In genomic region chr14:20472566-20473206, GRCh38 we compare ENCODE assay signal across 16 cellular contexts. TPM values are rescaled to one million over a fixed set of nuclear protein-coding genes. Genes with fewer than 3 reads are reported as not detected.
A peak's percentile ranks its signal among the peaks of the same experiment; 100 is the strongest.
DNase-seq lines count a peak whose midpoint lies in the region; ATAC-seq, FAIRE-seq and TF ChIP-seq lines count a peak whose summit lies in the region.
"Had no signal": no experiment of that assay in that cellular context is flagged by ENCODE, and none has a peak within 500 bp of the region (broad histone marks: within the 10 kb centered on the region; RNA-seq: fewer than 3 reads in every experiment).

No MANE protein-coding gene starts in this region.

- H3K4me1 ChIP-seq in K562 (replicated peaks in 1 of 2; ENCODE audit: control insufficient read depth in 2 of 2, insufficient read depth in 2 of 2, low read length in 2 of 2), result peaks cover 18 to 31% of the 10 kb centered on the region in 2 experiments
- H3K4me1 ChIP-seq in small intestine (ENCODE audit: control insufficient read depth in 2 of 2, insufficient read depth in 1 of 2, low read depth in 1 of 2, low read length in 1 of 2), result peaks cover 7 to 16% of the 10 kb centered on the region in 2 donors
- H3K4me1 ChIP-seq: foreskin keratinocyte had no signal

- H3K27ac ChIP-seq in K562 (ENCODE audit: extremely low read depth, low read depth, low read length) (no peak overlapping the region), small intestine (ENCODE audit: low read depth in 1 of 2, low read length in 1 of 2) (peak overlapping the region in 1 of 2 donors; percentile 47)
- H3K27ac ChIP-seq: foreskin keratinocyte, upper lobe of right lung had no signal

- 0 out of 2 replicates have a peak overlapping the region, but pooled peaks have one; percentile 57 for H3K4me2 ChIP-seq in K562 (ENCODE audit: insufficient read depth, low read length)

- H3K4me3 Mint-ChIP-seq in activated T-cell treated with anti-CD3 and anti-CD28 coated beads, Interleukin-2, amount 50 U/mL, for 4 hours, result peak overlapping the region; percentile 94

- FAIRE-seq in K562 (lab: Jason Lieb, UNC) (no peak), small intestine (lab: Jason Lieb, UNC) (no peak)

- no TSS peak for BruUV-seq in K562 (replicated peaks; lab: Mats Ljungman, UMichigan)

- CTCF ChIA-PET in K562 (lab: Yijun Ruan, JAX; ENCODE audit: low intra/inter-chr PET ratio), result no interaction called here

- peaks cover 60% of the 10 kb centered on the region for H3K36me3 Mint-ChIP-seq in activated T-cell treated with anti-CD3 and anti-CD28 coated beads, Interleukin-2, amount 50 U/mL, for 4 hours (ENCODE audit: insufficient read depth)

- peaks cover 74% of the 10 kb centered on the region for H3K4me1 Mint-ChIP-seq in activated T-cell treated with anti-CD3 and anti-CD28 coated beads, Interleukin-2, amount 50 U/mL, for 4 hours (ENCODE audit: low read depth)

- no peak overlapping the region for H3K4me3 ChIP-seq in K562
- peak overlapping the region in 1 of 2 donors; percentile 88 for H3K4me3 ChIP-seq in small intestine (ENCODE audit: low read depth in 1 of 2, low read length in 2 of 2)
- H3K4me3 ChIP-seq: upper lobe of right lung had no signal

- no peak for TF ChIP-seq POLR2A in K562 (conservative IDR thresholded peaks at IDR 0.05)

- H3K9ac ChIP-seq in K562 (ENCODE audit: insufficient read depth in 1 of 2, low read depth in 2 of 2, low read length in 2 of 2), result no peak overlapping the region

- POLR2A ChIA-PET in K562 (lab: Yijun Ruan, JAX), result interaction anchor here (0.8 to 5.0 kb wide), 6 partner anchors 9 to 18 kb away, joined by 3 to 36 read pairs (median 4); partner anchors contain the start of genes APEX1, OSGEP and PIP4P1

- intact Hi-C loops in K562 (cut with micrococcal nuclease), result no loop called here

- no peak for TF ChIP-seq CTCF in K562 (IDR thresholded peaks at IDR 0.05 in 2 of 3, conservative IDR thresholded peaks at IDR 0.05 in 1 of 3; ENCODE audit: insufficient read depth in 2 of 3, low read depth in 1 of 3, low read length in 3 of 3)

- H3K27me3 Mint-ChIP-seq in activated T-cell treated with anti-CD3 and anti-CD28 coated beads, Interleukin-2, amount 50 U/mL, for 4 hours (ENCODE audit: low read depth), result no peaks in the 10 kb centered on the region

- no peak overlapping the region for H2AFZ ChIP-seq in K562 (ENCODE audit: low read depth, low read length)

- H3K36me3 ChIP-seq in K562 (ENCODE audit: control insufficient read depth, insufficient read depth, low read length), result peaks cover 67% of the 10 kb centered on the region
- peaks cover 16 to 27% of the 10 kb centered on the region in 2 donors for H3K36me3 ChIP-seq in small intestine (ENCODE audit: control insufficient read depth in 2 of 2, insufficient read depth in 2 of 2, low read length in 2 of 2)

- peaks cover 46% of the 10 kb centered on the region for H3K79me2 ChIP-seq in K562 (ENCODE audit: control insufficient read depth, insufficient read depth, low read length)

- ATAC-seq in activated T-cell treated with anti-CD3 and anti-CD28 coated beads, Interleukin-2, amount 50 U/mL, for 4 hours, result no peak
- ATAC-seq in K562, result no peak
- ATAC-seq: foreskin keratinocyte, upper lobe of right lung had no signal

- no peak for TF ChIP-seq EP300 in K562 (IDR thresholded peaks at IDR 0.05; ENCODE audit: low read length)

- no peaks in the 10 kb centered on the region for H3K9me1 ChIP-seq in K562 (ENCODE audit: control insufficient read depth, insufficient read depth, low read length)

- WGBS in K562 (ENCODE audit: insufficient coverage, low coverage, missing lambda C conversion rate), result 63% methylated on average over 2 of the region's 2 CpGs
- WGBS in small intestine, 3 donors, result 27 to 72% (median 47%) methylated on average over 2 of the region's 2 CpGs

- no peak for TF ChIP-seq RAD21 in K562 (CRISPR knock-in tag; conservative IDR thresholded peaks at IDR 0.05 in 1 of 2, IDR thresholded peaks at IDR 0.05 in 1 of 2)

- H4K20me1 ChIP-seq in K562 (replicated peaks; ENCODE audit: control insufficient read depth, insufficient read depth, low read length), result peaks cover 8% of the 10 kb centered on the region; the same call in 1 of the 2 replicates

- H3K9me3 Mint-ChIP-seq in activated T-cell treated with anti-CD3 and anti-CD28 coated beads, Interleukin-2, amount 50 U/mL, for 4 hours, result no peaks in the 10 kb centered on the region
- H3K9me3 Mint-ChIP-seq: nephron progenitor cell had no signal

- H3K27me3 ChIP-seq in K562 (ENCODE audit: control insufficient read depth in 2 of 2, insufficient read depth in 2 of 2, low read length in 2 of 2) (no peaks in the 10 kb centered on the region), small intestine (ENCODE audit: control insufficient read depth in 2 of 2, insufficient read depth in 2 of 2, low read length in 2 of 2) (no peaks in the 10 kb centered on the region)
- H3K27me3 ChIP-seq: foreskin keratinocyte, upper lobe of right lung had no signal

- H3K9me3 ChIP-seq in K562 (replicated peaks; ENCODE audit: control insufficient read depth, insufficient read depth, low read depth, low read length), result no peaks in the 10 kb centered on the region
- no peaks in the 10 kb centered on the region for H3K9me3 ChIP-seq in small intestine (ENCODE audit: control insufficient read depth, low read depth)
- H3K9me3 ChIP-seq: upper lobe of right lung had no signal

- in situ Hi-C loops in K562 (cut with MboI), result no loop called here

- no peak for DNase-seq in activated T-cell treated with anti-CD3 and anti-CD28 coated beads, Interleukin-2, amount 50 U/mL, for 4 hours
- no peak for DNase-seq in activated T-cell treated with anti-CD3 and anti-CD28 coated beads, Interleukin-2, amount 50 U/mL, for 48 hours
- DNase-seq in K562 (ENCODE audit: extremely low read depth in 1 of 4, low spot score in 3 of 4), result no peak
- peak; percentile 50 for DNase-seq in small intestine
- no peak for DNase-seq in NCI-H2029 treated with DMSO at 0.1 percent for 48 hours (lab: John Stamatoyannopoulos, UW)
- no peak for DNase-seq in OCI-M2 (lab: John Stamatoyannopoulos, UW; ENCODE audit: unreplicated experiment)
- DNase-seq: dermis blood vessel endothelial cell, foreskin keratinocyte, islet precursor cell, NCI-H1417, NCI-H774, nephron progenitor cell, upper lobe of right lung had no signal

RNA-seq across cellular contexts. Expression of gene PNP, which starts 3.5 kb away (rescaled TPM):
- 100 to 1,000 TPM; 198 to 236 (median 221) TPM for total RNA-seq in activated T-cell treated with anti-CD3 and anti-CD28 coated beads, Interleukin-2, amount 50 U/mL, for 4 hours
- total RNA-seq in K562 (2011; cell fraction: chromatin; rRNA removed; ENCODE audit: low replicate concordance), result 112 and 115 TPM in 2 replicates
- 90.6 and 93.6 TPM in 2 replicates for total RNA-seq in K562 (2011; cell fraction: nucleolus; rRNA removed)
- total RNA-seq in K562 (2011; cell fraction: nucleoplasm; rRNA removed), result 115 and 131 TPM in 2 replicates
- total RNA-seq in K562 (2014; rRNA removed) (92.5 and 119 TPM in 2 replicates), K562 (2014; rRNA removed; fragmentation: Illumina TruSeq; extraction: Trizol) (163 and 170 TPM in 2 replicates), K562 (2015; rRNA removed; fragmentation: Illumina TruSeq; extraction: Trizol) (141 and 144 TPM in 2 replicates), K562 (2021) (119 and 130 TPM in 2 replicates)
- polyA plus RNA-seq in K562 (2011; rRNA removed) (252 and 288 TPM in 2 replicates), K562 (2014; fragmentation: Illumina TruSeq; extraction: Trizol) (198 and 208 TPM in 2 replicates), K562 (2014; fragmentation: Nextera tagmentation; extraction: Ambion mirVana) (100 to 1,000 TPM in 1 of 2 experiments, 10 to 100 TPM in 1; 96.2 to 137 TPM), K562 (2014; rRNA removed) (134 and 143 TPM in 2 replicates), small intestine (100 to 1,000 TPM; 174 to 353 (median 230) TPM)
- polyA plus RNA-seq in K562 (2011; cell fraction: cytosol; rRNA removed), result 200 and 236 TPM in 2 replicates
- polyA plus RNA-seq in K562 (2011; cell fraction: nucleus; rRNA removed), result 141 and 192 TPM in 2 replicates
- polyA plus RNA-seq in K562 (2012), result 88.6 and 90.8 TPM in 2 replicates
- 135 and 159 TPM in 2 replicates for polyA minus RNA-seq in K562 (2011; rRNA and poly(A)+ RNA removed)
- polyA minus RNA-seq in K562 (2011; cell fraction: cytosol; rRNA and poly(A)+ RNA removed), result 92.7 and 94.6 TPM in 2 replicates
- 36.8 and 65.8 TPM in 2 replicates for polyA minus RNA-seq in K562 (2011; cell fraction: nucleus; rRNA and poly(A)+ RNA removed)

RNA-seq across cellular contexts. Expression of gene PIP4P1, which starts 11.5 kb away (rescaled TPM):
- 10 to 100 TPM; 33.6 to 43.4 (median 39.9) TPM for total RNA-seq in activated T-cell treated with anti-CD3 and anti-CD28 coated beads, Interleukin-2, amount 50 U/mL, for 4 hours
- total RNA-seq in K562 (2011; cell fraction: chromatin; rRNA removed; ENCODE audit: low replicate concordance), result 39.4 and 59.8 TPM in 2 replicates
- 44.1 and 49.7 TPM in 2 replicates for total RNA-seq in K562 (2011; cell fraction: nucleolus; rRNA removed)
- total RNA-seq in K562 (2011; cell fraction: nucleoplasm; rRNA removed), result 51.0 and 52.4 TPM in 2 replicates
- total RNA-seq in K562 (2014; rRNA removed), result 10.3 and 10.9 TPM in 2 replicates
- total RNA-seq in K562 (2014; rRNA removed; fragmentation: Illumina TruSeq; extraction: Trizol), result 8.6 and 10.2 TPM in 2 replicates
- total RNA-seq in K562 (2015; rRNA removed; fragmentation: Illumina TruSeq; extraction: Trizol), result 10.7 and 11.7 TPM in 2 replicates
- 15.1 and 20.9 TPM in 2 replicates for total RNA-seq in K562 (2021)
- polyA plus RNA-seq in K562 (2011; rRNA removed), result 17.7 and 30.2 TPM in 2 replicates
- 20.6 and 21.5 TPM in 2 replicates for polyA plus RNA-seq in K562 (2011; cell fraction: cytosol; rRNA removed)
- 95.5 and 114 TPM in 2 replicates for polyA plus RNA-seq in K562 (2011; cell fraction: nucleus; rRNA removed)
- polyA plus RNA-seq in K562 (2012), result 14.4 and 21.9 TPM in 2 replicates
- 14.9 and 16.6 TPM in 2 replicates for polyA plus RNA-seq in K562 (2014; fragmentation: Illumina TruSeq; extraction: Trizol)
- 1 to 10 TPM; 5.3 to 7.4 TPM for polyA plus RNA-seq in K562 (2014; fragmentation: Nextera tagmentation; extraction: Ambion mirVana)
- polyA plus RNA-seq in K562 (2014; rRNA removed), result 16.0 and 18.9 TPM in 2 replicates
- polyA minus RNA-seq in K562 (2011; rRNA and poly(A)+ RNA removed), result 9.1 and 12.0 TPM in 2 replicates
- polyA minus RNA-seq in K562 (2011; cell fraction: cytosol; rRNA and poly(A)+ RNA removed), result 4.4 and 6.0 TPM in 2 replicates
- polyA minus RNA-seq in K562 (2011; cell fraction: nucleus; rRNA and poly(A)+ RNA removed), result 15.5 and 27.3 TPM in 2 replicates
- 10 to 100 TPM; 37.6 to 55.1 (median 53.7) TPM for polyA plus RNA-seq in small intestine

RNA-seq across cellular contexts. Expression of gene APEX1, which starts 17.7 kb away (rescaled TPM):
- total RNA-seq in activated T-cell treated with anti-CD3 and anti-CD28 coated beads, Interleukin-2, amount 50 U/mL, for 4 hours, result 100 to 1,000 TPM; 265 to 309 (median 300) TPM
- total RNA-seq in K562 (2011; cell fraction: chromatin; rRNA removed; ENCODE audit: low replicate concordance), result 34.9 and 40.9 TPM in 2 replicates
- 31.0 and 33.6 TPM in 2 replicates for total RNA-seq in K562 (2011; cell fraction: nucleolus; rRNA removed)
- total RNA-seq in K562 (2011; cell fraction: nucleoplasm; rRNA removed), result 40.3 and 47.9 TPM in 2 replicates
- total RNA-seq in K562 (2014; rRNA removed) (157 and 188 TPM in 2 replicates), K562 (2014; rRNA removed; fragmentation: Illumina TruSeq; extraction: Trizol) (49.5 and 50.2 TPM in 2 replicates), K562 (2015; rRNA removed; fragmentation: Illumina TruSeq; extraction: Trizol) (54.8 and 63.8 TPM in 2 replicates), K562 (2021) (142 and 143 TPM in 2 replicates)
- polyA plus RNA-seq in K562 (2011; rRNA removed) (224 and 225 TPM in 2 replicates), K562 (2014; fragmentation: Illumina TruSeq; extraction: Trizol) (212 and 274 TPM in 2 replicates), K562 (2014; fragmentation: Nextera tagmentation; extraction: Ambion mirVana) (100 to 1,000 TPM; 158 to 234 TPM), K562 (2014; rRNA removed) (218 and 222 TPM in 2 replicates), small intestine (100 to 1,000 TPM; 122 to 203 (median 178) TPM)
- 321 and 341 TPM in 2 replicates for polyA plus RNA-seq in K562 (2011; cell fraction: cytosol; rRNA removed)
- polyA plus RNA-seq in K562 (2011; cell fraction: nucleus; rRNA removed), result 175 and 219 TPM in 2 replicates
- polyA plus RNA-seq in K562 (2012), result 161 and 174 TPM in 2 replicates
- 141 and 166 TPM in 2 replicates for polyA minus RNA-seq in K562 (2011; rRNA and poly(A)+ RNA removed)
- polyA minus RNA-seq in K562 (2011; cell fraction: cytosol; rRNA and poly(A)+ RNA removed), result 59.7 and 65.9 TPM in 2 replicates
- 14.0 and 29.0 TPM in 2 replicates for polyA minus RNA-seq in K562 (2011; cell fraction: nucleus; rRNA and poly(A)+ RNA removed)

RNA-seq across cellular contexts. Expression of gene OSGEP, which starts 18.1 kb away (rescaled TPM):
- total RNA-seq in activated T-cell treated with anti-CD3 and anti-CD28 coated beads, Interleukin-2, amount 50 U/mL, for 4 hours, result 10 to 100 TPM; 73.4 to 86.5 (median 75.4) TPM
- 124 and 166 TPM in 2 replicates for total RNA-seq in K562 (2011; cell fraction: chromatin; rRNA removed; ENCODE audit: low replicate concordance)
- total RNA-seq in K562 (2011; cell fraction: nucleolus; rRNA removed), result 148 and 154 TPM in 2 replicates
- 122 and 133 TPM in 2 replicates for total RNA-seq in K562 (2011; cell fraction: nucleoplasm; rRNA removed)
- 47.8 and 48.9 TPM in 2 replicates for total RNA-seq in K562 (2014; rRNA removed)
- 35.6 and 36.9 TPM in 2 replicates for total RNA-seq in K562 (2014; rRNA removed; fragmentation: Illumina TruSeq; extraction: Trizol)
- total RNA-seq in K562 (2015; rRNA removed; fragmentation: Illumina TruSeq; extraction: Trizol), result 42.3 and 44.1 TPM in 2 replicates
- 31.4 and 39.1 TPM in 2 replicates for total RNA-seq in K562 (2021)
- polyA plus RNA-seq in K562 (2011; rRNA removed), result 49.3 and 65.2 TPM in 2 replicates
- 108 and 117 TPM in 2 replicates for polyA plus RNA-seq in K562 (2011; cell fraction: cytosol; rRNA removed)
- 143 and 149 TPM in 2 replicates for polyA plus RNA-seq in K562 (2011; cell fraction: nucleus; rRNA removed)
- polyA plus RNA-seq in K562 (2012), result 37.0 and 40.1 TPM in 2 replicates
- polyA plus RNA-seq in K562 (2014; fragmentation: Illumina TruSeq; extraction: Trizol), result 31.4 and 36.4 TPM in 2 replicates
- 10 to 100 TPM; 32.1 to 59.2 TPM for polyA plus RNA-seq in K562 (2014; fragmentation: Nextera tagmentation; extraction: Ambion mirVana)
- polyA plus RNA-seq in K562 (2014; rRNA removed), result 51.1 and 61.1 TPM in 2 replicates
- 73.0 and 76.7 TPM in 2 replicates for polyA minus RNA-seq in K562 (2011; rRNA and poly(A)+ RNA removed)
- polyA minus RNA-seq in K562 (2011; cell fraction: cytosol; rRNA and poly(A)+ RNA removed), result 25.3 and 34.6 TPM in 2 replicates
- polyA minus RNA-seq in K562 (2011; cell fraction: nucleus; rRNA and poly(A)+ RNA removed), result 63.1 and 78.1 TPM in 2 replicates
- polyA plus RNA-seq in small intestine, result 10 to 100 TPM; 38.6 to 45.8 (median 45.7) TPM

RNA-seq across cellular contexts. Expression of gene RNASE10, which starts 32.7 kb away (rescaled TPM):
- total RNA-seq in activated T-cell treated with anti-CD3 and anti-CD28 coated beads, Interleukin-2, amount 50 U/mL, for 4 hours, result under 1 TPM in 2 of 3 donors, not detected in 1; 0.16 to 0.30 TPM
- total RNA-seq in K562 (2011; cell fraction: chromatin; rRNA removed; ENCODE audit: low replicate concordance), result not detected in 2 replicates
- total RNA-seq in K562 (2011; cell fraction: nucleolus; rRNA removed), result not detected in 2 replicates
- total RNA-seq in K562 (2011; cell fraction: nucleoplasm; rRNA removed), result not detected in 2 replicates
- total RNA-seq in K562 (2014; rRNA removed) (not detected in 2 replicates), K562 (2014; rRNA removed; fragmentation: Illumina TruSeq; extraction: Trizol) (not detected in 2 replicates), K562 (2015; rRNA removed; fragmentation: Illumina TruSeq; extraction: Trizol) (0.25 TPM in 1 of 2 replicates, not detected in the other), K562 (2021) (1.9 and 2.3 TPM in 2 replicates)
- polyA plus RNA-seq in K562 (2011; rRNA removed) (not detected in 2 replicates), K562 (2014; fragmentation: Illumina TruSeq; extraction: Trizol) (not detected in 2 replicates), K562 (2014; fragmentation: Nextera tagmentation; extraction: Ambion mirVana) (not detected), K562 (2014; rRNA removed) (not detected in 2 replicates), small intestine (not detected)
- polyA plus RNA-seq in K562 (2011; cell fraction: cytosol; rRNA removed), result not detected in 2 replicates
- not detected in 2 replicates for polyA plus RNA-seq in K562 (2011; cell fraction: nucleus; rRNA removed)
- polyA plus RNA-seq in K562 (2012), result 0.17 and 0.28 TPM in 2 replicates
- not detected in 2 replicates for polyA minus RNA-seq in K562 (2011; rRNA and poly(A)+ RNA removed)
- polyA minus RNA-seq in K562 (2011; cell fraction: cytosol; rRNA and poly(A)+ RNA removed), result 0.76 TPM in 1 of 2 replicates, not detected in the other
- polyA minus RNA-seq in K562 (2011; cell fraction: nucleus; rRNA and poly(A)+ RNA removed), result not detected in 2 replicates
- total RNA-seq: Daoy, skeletal muscle tissue had no signal
- polyA plus RNA-seq: AG04450 had no signal
